In genomic region chr7:21426958-21427860, GRCh38 we compare ENCODE assay signal across 8 cellular contexts. TPM values are rescaled to one million over a fixed set of nuclear protein-coding genes. Genes with fewer than 3 reads are reported as not detected.
DNase-seq lines count a peak whose midpoint lies in the region; ATAC-seq lines count a peak whose summit lies in the region.

No MANE protein-coding gene starts in this region.

- H3K9me3 ChIP-seq in BLaER1 treated with 17β-estradiol and CSF1 and Interleukin-3, amounts not matched to agents 10 nM and 100 nM (replicated peaks in 1 of 11) = no peaks in the 10 kb centered on the region

- no peaks in the 10 kb centered on the region for H3K27me3 Mint-ChIP-seq in activated CD4-positive, alpha-beta T cell treated with anti-CD3 and anti-CD28 coated beads, Interleukin-2, amount 10 ng/mL, durations not matched to agents 24 days and 14 days

- H3K27me3 ChIP-seq in BLaER1 treated with 17β-estradiol and CSF1 and Interleukin-3, amounts not matched to agents 10 nM and 100 nM = no peaks in the 10 kb centered on the region

- H3K9ac ChIP-seq in BLaER1 treated with 17β-estradiol and CSF1 and Interleukin-3, amounts not matched to agents 10 nM and 100 nM = peak overlapping the region; percentile 85 to 99 (median 95)

- peaks cover 35 to 45% (median 44%) of the 10 kb centered on the region in 10 experiments for H3K4me1 ChIP-seq in BLaER1 treated with 17β-estradiol and CSF1 and Interleukin-3, amounts not matched to agents 10 nM and 100 nM

- intact Hi-C loops in activated CD4-positive, alpha-beta T cell treated with anti-CD3 and anti-CD28 coated beads, Interleukin-2, amount 10 ng/mL, durations not matched to agents 24 days and 14 days (cut with micrococcal nuclease) = loop anchor here (1.0 to 10.0 kb wide), 11 partner anchors 55 to 1755 kb away; partner anchors contain the start of genes DNAH11, HYCC1 and NUP42

- DNase-seq in NCI-H526 (lab: John Stamatoyannopoulos, UW) = peak; percentile 96 to 99
- DNase-seq in activated CD4-positive, alpha-beta T cell treated with anti-CD3 and anti-CD28 coated beads, Interleukin-2, amount 10 ng/mL, durations not matched to agents 24 days and 14 days = peak; percentile 100
- DNase-seq in cortex of kidney (lab: John Stamatoyannopoulos, UW) = peak; percentile 96
- peak; percentile 99 for DNase-seq in left kidney (ENCODE audit: low read depth, low spot score)
- DNase-seq in stimulated activated CD4-positive, alpha-beta T cell treated with anti-CD3 and anti-CD28 coated beads, Interleukin-1b, Interleukin-23, amount 100 ng/mL, for 48 hours = peak; percentile 99

- H3K4me3 ChIP-seq in BLaER1 treated with 17β-estradiol and CSF1 and Interleukin-3, amounts not matched to agents 10 nM and 100 nM = peak overlapping the region; percentile 70 to 90 (median 78)

- H3K4me1 Mint-ChIP-seq in activated CD4-positive, alpha-beta T cell treated with anti-CD3 and anti-CD28 coated beads, Interleukin-2, amount 10 ng/mL, durations not matched to agents 24 days and 14 days = peaks cover 35% of the 10 kb centered on the region

- H3K27ac ChIP-seq in BLaER1 treated with 17β-estradiol and CSF1 and Interleukin-3, amounts not matched to agents 10 nM and 100 nM = peak overlapping the region; percentile 72 to 99 (median 95); a peak in 21 of 22 replicates

- peak overlapping the region; percentile 100 for H3K27ac Mint-ChIP-seq in activated CD4-positive, alpha-beta T cell treated with anti-CD3 and anti-CD28 coated beads, Interleukin-2, amount 10 ng/mL, durations not matched to agents 24 days and 14 days

- H3K4me3 Mint-ChIP-seq in activated CD4-positive, alpha-beta T cell treated with anti-CD3 and anti-CD28 coated beads, Interleukin-2, amount 10 ng/mL, durations not matched to agents 24 days and 14 days = peak overlapping the region; percentile 96

- H3K36me3 Mint-ChIP-seq in activated CD4-positive, alpha-beta T cell treated with anti-CD3 and anti-CD28 coated beads, Interleukin-2, amount 10 ng/mL, durations not matched to agents 24 days and 14 days (ENCODE audit: low read depth) = peaks cover 24% of the 10 kb centered on the region

- no peaks in the 10 kb centered on the region for H3K9me3 Mint-ChIP-seq in activated CD4-positive, alpha-beta T cell treated with anti-CD3 and anti-CD28 coated beads, Interleukin-2, amount 10 ng/mL, durations not matched to agents 24 days and 14 days

- H3K4me2 ChIP-seq in BLaER1 treated with 17β-estradiol and CSF1 and Interleukin-3, amounts not matched to agents 10 nM and 100 nM = peak overlapping the region; percentile 74 to 96 (median 87)

- peaks cover 0 to 10% (median 0%) of the 10 kb centered on the region in 11 experiments; a peak in 5 of 22 replicates for H4K20me1 ChIP-seq in BLaER1 treated with 17β-estradiol and CSF1 and Interleukin-3, amounts not matched to agents 10 nM and 100 nM

- ATAC-seq in GM19328 (IDR thresholded peaks at IDR 0.05; ENCODE audit: unreplicated experiment) = peak; percentile 74
- ATAC-seq in HG03469 (IDR thresholded peaks at IDR 0.05; ENCODE audit: unreplicated experiment) = peak; percentile 70

- H3K36me3 ChIP-seq in BLaER1 treated with 17β-estradiol and CSF1 and Interleukin-3, amounts not matched to agents 10 nM and 100 nM = peaks cover 0 to 13% (median 5%) of the 10 kb centered on the region in 11 experiments; a peak in 7 of 22 replicates

RNA-seq across cellular contexts. Expression of gene SP4, which starts 0.7 kb away (rescaled TPM):
- total RNA-seq in activated CD4-positive, alpha-beta T cell treated with anti-CD3 and anti-CD28 coated beads, Interleukin-2, amount 10 ng/mL, durations not matched to agents 24 days and 14 days = 20.4 and 20.8 TPM in 2 replicates

Comparison
In these comparisons a context has a peak if more than half of its experiments do, and no peak if none do; other contexts are left out.
1. Peak in every context shown above with its lines: DNase-seq, ATAC-seq, H3K4me3 ChIP-seq and H3K27ac ChIP-seq.